Comparison of ENCODE assay signal across 10 cellular contexts in the genomic region with DNA sequence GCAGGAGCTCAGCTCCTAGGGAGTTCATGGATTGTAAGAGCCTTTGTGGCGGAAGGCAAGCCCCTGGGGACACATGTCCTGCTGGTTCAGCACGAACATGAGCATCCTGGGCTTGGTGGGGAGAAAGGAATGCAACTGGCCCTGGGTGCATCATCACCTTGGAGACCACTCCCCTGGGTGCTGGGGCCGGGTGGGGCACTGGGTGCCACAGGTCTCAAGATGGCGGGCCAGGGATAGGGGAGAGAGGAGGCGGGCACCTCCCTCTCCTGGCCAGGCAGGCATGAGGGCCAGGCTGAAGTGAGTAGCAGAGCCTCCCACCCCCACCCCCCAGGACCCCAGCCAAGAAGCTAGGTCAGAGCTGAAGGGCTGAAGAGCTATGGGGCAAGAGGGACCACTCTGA. TPM values are rescaled to one million over a fixed set of nuclear protein-coding genes. Genes with fewer than 3 reads are reported as not detected.
DNase-seq lines count a peak whose midpoint lies in the region; ATAC-seq and TF ChIP-seq lines count a peak whose summit lies in the region.
"Had no signal": no experiment of that assay in that cellular context is flagged by ENCODE, and none has a peak within 500 bp of the region (broad histone marks: within the 10 kb centered on the region; RNA-seq: fewer than 3 reads in every experiment).

No MANE protein-coding gene starts in this region.

- 0 out of 2 replicates have a peak, but pooled peaks cover 2% of the 10 kb centered on the region for H3K36me3 ChIP-seq in Karpas-422 (ENCODE audit: insufficient read depth, low read length)
- no peaks in the 10 kb centered on the region for H3K36me3 ChIP-seq in duodenal mucosa (ENCODE audit: control insufficient read depth in 1 of 2, insufficient read depth in 2 of 2, low read length in 2 of 2)
- H3K36me3 ChIP-seq: neutrophil had no signal

- peaks cover 4% of the 10 kb centered on the region; the same call in 1 of the 2 replicates for H3K79me2 ChIP-seq in Karpas-422 (ENCODE audit: low read length)

- H3K9me3 ChIP-seq in Karpas-422 (ENCODE audit: low read length), result no peaks in the 10 kb centered on the region
- H3K9me3 ChIP-seq in duodenal mucosa (ENCODE audit: control insufficient read depth in 1 of 2, low read length in 2 of 2), result no peaks in the 10 kb centered on the region
- H3K9me3 ChIP-seq: neutrophil had no signal

- no peaks in the 10 kb centered on the region for H3K9me2 ChIP-seq in Karpas-422 (replicated peaks; ENCODE audit: insufficient read depth, low read length)

- H3K9ac ChIP-seq in Karpas-422 (ENCODE audit: low read length), result peak overlapping the region; percentile 68
- H3K9ac ChIP-seq in duodenal mucosa (ENCODE audit: low read depth in 1 of 2, low read length in 2 of 2), result peak overlapping the region in 1 of 2 donors; percentile 64

- H3K4me3 Mint-ChIP-seq in natural killer cell treated with Interleukin-12 subunit alpha and Interleukin-12 subunit beta and Interleukin-15 and Interleukin-18, amount 100 ng/mL, for 72 hours, result peak overlapping the region; percentile 79

- H3K27me3 ChIP-seq in Karpas-422 (ENCODE audit: low read length), result no peaks in the 10 kb centered on the region
- no peaks in the 10 kb centered on the region for H3K27me3 ChIP-seq in duodenal mucosa (ENCODE audit: control insufficient read depth in 1 of 2, insufficient read depth in 2 of 2, low read length in 2 of 2)

- H3K4me3 ChIP-seq in AG09309 (ENCODE audit: control insufficient read depth, low read depth, low read length), result peak overlapping the region; percentile 69
- peak overlapping the region; percentile 69 for H3K4me3 ChIP-seq in Karpas-422 (ENCODE audit: low read length)
- peak overlapping the region; percentile 76 to 81 for H3K4me3 ChIP-seq in duodenal mucosa (ENCODE audit: low read depth in 1 of 2, low read length in 2 of 2)

- H3K4me2 ChIP-seq in Karpas-422 (ENCODE audit: low read depth, low read length, poor library complexity, severe bottlenecking), result peak overlapping the region; percentile 84

- DNase-seq in AG09309 (ENCODE audit: low read depth) (no peak), Karpas-422 (no peak), NCI-H2107 (lab: John Stamatoyannopoulos, UW) (no peak), HPDE6-E6E7 (ENCODE audit: extremely low spot score) (no peak)
- no peak for DNase-seq in natural killer cell treated with Interleukin-12 subunit alpha and Interleukin-12 subunit beta and Interleukin-15 and Interleukin-18, amount 100 ng/mL, for 72 hours (ENCODE audit: low spot score)

- H3K36me3 Mint-ChIP-seq in natural killer cell treated with Interleukin-12 subunit alpha and Interleukin-12 subunit beta and Interleukin-15 and Interleukin-18, amount 100 ng/mL, for 72 hours, result no peaks in the 10 kb centered on the region

- no peak for TF ChIP-seq CTCF in AG09309 (IDR thresholded peaks at IDR 0.05; ENCODE audit: control insufficient read depth, insufficient read depth, low read depth, low read length, missing control alignments)

- ATAC-seq in natural killer cell treated with Interleukin-12 subunit alpha and Interleukin-12 subunit beta and Interleukin-15 and Interleukin-18, amount 100 ng/mL, for 72 hours, result no peak
- ATAC-seq in GM18870 (IDR thresholded peaks at IDR 0.05; ENCODE audit: unreplicated experiment) (no peak), HG03108 (IDR thresholded peaks at IDR 0.05; ENCODE audit: unreplicated experiment) (no peak)

- no peak overlapping the region for H2AFZ ChIP-seq in Karpas-422 (ENCODE audit: low read length)

- H3K27ac ChIP-seq in Karpas-422 (ENCODE audit: low read length) (no peak overlapping the region), duodenal mucosa (ENCODE audit: low read depth, low read length) (no peak overlapping the region)
- H3K27ac ChIP-seq: neutrophil had no signal

- H3K9me3 Mint-ChIP-seq in natural killer cell treated with Interleukin-12 subunit alpha and Interleukin-12 subunit beta and Interleukin-15 and Interleukin-18, amount 100 ng/mL, for 72 hours, result no peaks in the 10 kb centered on the region

- H3K4me1 Mint-ChIP-seq in natural killer cell treated with Interleukin-12 subunit alpha and Interleukin-12 subunit beta and Interleukin-15 and Interleukin-18, amount 100 ng/mL, for 72 hours (ENCODE audit: low read depth in 2 of 2), result peaks cover 8 to 11% of the 10 kb centered on the region in 2 donors

- peaks cover 40% of the 10 kb centered on the region for H3K4me1 ChIP-seq in Karpas-422 (ENCODE audit: low read length)
- peaks cover 17 to 24% of the 10 kb centered on the region in 2 donors for H3K4me1 ChIP-seq in duodenal mucosa (ENCODE audit: control insufficient read depth in 1 of 2, insufficient read depth in 2 of 2, low read length in 2 of 2)

- peak overlapping the region; percentile 47 to 50 for H3K27ac Mint-ChIP-seq in natural killer cell treated with Interleukin-12 subunit alpha and Interleukin-12 subunit beta and Interleukin-15 and Interleukin-18, amount 100 ng/mL, for 72 hours

- H4K20me1 ChIP-seq in Karpas-422 (ENCODE audit: insufficient read depth, low read depth, low read length), result peaks cover 11% of the 10 kb centered on the region

- peaks cover 0 to 8% of the 10 kb centered on the region in 2 donors for H3K27me3 Mint-ChIP-seq in natural killer cell treated with Interleukin-12 subunit alpha and Interleukin-12 subunit beta and Interleukin-15 and Interleukin-18, amount 100 ng/mL, for 72 hours

RNA-seq across cellular contexts. Expression of a gene that starts 0.8 kb away (rescaled TPM):
- total RNA-seq in Karpas-422 (2014; rRNA removed; shearing (Covaris generic); ENCODE audit: low replicate concordance), result 16.9 and 17.9 TPM in 2 replicates
- 1 to 10 TPM; 7.9 to 8.4 TPM for total RNA-seq in natural killer cell treated with Interleukin-12 subunit alpha and Interleukin-12 subunit beta and Interleukin-15 and Interleukin-18, amount 100 ng/mL, for 72 hours

RNA-seq across cellular contexts. Expression of a gene that starts 7.4 kb away (rescaled TPM):
- total RNA-seq in Karpas-422 (2014; rRNA removed; shearing (Covaris generic); ENCODE audit: low replicate concordance), result 104 and 118 TPM in 2 replicates
- 10 to 100 TPM; 28.0 to 33.2 TPM for total RNA-seq in natural killer cell treated with Interleukin-12 subunit alpha and Interleukin-12 subunit beta and Interleukin-15 and Interleukin-18, amount 100 ng/mL, for 72 hours

RNA-seq across cellular contexts. Expression of a gene that starts 8.4 kb away (rescaled TPM):
- total RNA-seq in Karpas-422 (2014; rRNA removed; shearing (Covaris generic); ENCODE audit: low replicate concordance), result 36.9 and 58.2 TPM in 2 replicates
- total RNA-seq in natural killer cell treated with Interleukin-12 subunit alpha and Interleukin-12 subunit beta and Interleukin-15 and Interleukin-18, amount 100 ng/mL, for 72 hours, result 10 to 100 TPM in 1 of 2 donors, 1 to 10 TPM in 1; 8.7 to 13.1 TPM

RNA-seq across cellular contexts. Expression of a gene that starts 11.3 kb away (rescaled TPM):
- not detected in 2 replicates for total RNA-seq in Karpas-422 (2014; rRNA removed; shearing (Covaris generic); ENCODE audit: low replicate concordance)
- total RNA-seq in natural killer cell treated with Interleukin-12 subunit alpha and Interleukin-12 subunit beta and Interleukin-15 and Interleukin-18, amount 100 ng/mL, for 72 hours, result not detected
- total RNA-seq: T-helper 2 cell treated with Interferon-gamma antibody and Interleukin-4, amounts not matched to agents 100 ng/mL and 5 ng/mL, for 36 hours had no signal

RNA-seq across cellular contexts. Expression of a gene that starts 16.8 kb away (rescaled TPM):
- 71.0 and 97.0 TPM in 2 replicates for total RNA-seq in Karpas-422 (2014; rRNA removed; shearing (Covaris generic); ENCODE audit: low replicate concordance)
- total RNA-seq in natural killer cell treated with Interleukin-12 subunit alpha and Interleukin-12 subunit beta and Interleukin-15 and Interleukin-18, amount 100 ng/mL, for 72 hours, result 10 to 100 TPM; 22.4 to 42.6 TPM
